Comparison of ENCODE assay signal across 12 cellular contexts in the genomic region with DNA sequence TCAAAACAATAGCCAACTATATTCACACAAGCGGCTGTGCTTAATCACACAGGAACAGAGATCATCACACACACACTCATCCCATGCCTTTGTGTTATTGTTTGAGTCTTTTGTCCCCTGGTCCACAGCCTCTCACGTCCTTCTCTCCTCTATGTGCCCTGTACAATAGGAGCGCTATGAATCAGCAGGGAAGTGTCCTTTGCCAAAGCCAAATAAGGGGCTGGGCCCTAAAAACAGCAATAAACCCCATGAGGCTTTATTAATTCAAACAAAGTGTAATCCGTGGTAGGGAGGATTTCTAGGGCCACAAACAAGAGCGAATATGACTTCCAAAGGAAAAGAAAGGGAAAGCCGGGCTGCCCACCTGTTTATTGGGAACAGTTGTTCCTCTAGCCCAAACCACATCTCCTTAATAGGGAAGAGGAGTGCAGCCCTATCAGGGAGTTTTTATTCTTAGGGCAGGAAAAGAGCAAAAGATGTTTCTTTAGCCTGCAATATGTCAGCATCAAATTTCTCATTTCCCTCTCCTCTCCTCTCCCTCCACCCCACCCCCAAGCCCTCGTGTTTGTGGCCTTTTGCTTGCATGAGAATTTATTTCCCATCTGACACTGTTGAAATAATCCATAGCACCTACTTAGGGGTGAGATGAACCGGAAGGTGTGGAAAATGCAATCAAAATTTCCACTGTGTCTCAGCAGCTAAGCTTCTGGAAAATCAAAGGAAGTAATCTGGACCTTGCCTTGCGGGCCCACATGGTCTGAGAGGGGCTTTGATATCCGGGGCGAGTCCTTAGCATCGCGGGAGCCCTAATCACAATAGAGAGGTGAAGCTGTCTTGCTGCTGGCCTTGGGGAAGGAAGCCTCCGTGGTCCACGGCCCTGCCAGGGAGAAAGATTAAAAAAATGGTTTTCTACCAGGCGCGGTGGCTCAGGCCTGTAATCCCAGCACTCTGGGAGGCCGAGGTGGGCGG. TPM values are rescaled to one million over a fixed set of nuclear protein-coding genes. Genes with fewer than 3 reads are reported as not detected.
DNase-seq lines count a peak whose midpoint lies in the region; FAIRE-seq and TF ChIP-seq lines count a peak whose summit lies in the region.
"Had no signal": no experiment of that assay in that cellular context is flagged by ENCODE, and none has a peak within 500 bp of the region (broad histone marks: within the 10 kb centered on the region; RNA-seq: fewer than 3 reads in every experiment).

No MANE protein-coding gene starts in this region.

- no peaks in the 10 kb centered on the region for H3K36me3 Mint-ChIP-seq in chondrocyte (ENCODE audit: low read depth)

- H3K27ac ChIP-seq in colonic mucosa, result no peak overlapping the region
- H3K27ac ChIP-seq: lower lobe of right lung had no signal

- H3K36me3 ChIP-seq in colonic mucosa, result no peaks in the 10 kb centered on the region
- H3K36me3 ChIP-seq: lower lobe of right lung, Peyer's patch had no signal

- TF ChIP-seq CTCF in astrocyte of the spinal cord (IDR thresholded peaks at IDR 0.05; ENCODE audit: low read depth, low read length) (no peak), chondrocyte (IDR thresholded peaks at IDR 0.05) (no peak), colonic mucosa (IDR thresholded peaks at IDR 0.05) (no peak)

- intact Hi-C loops in colonic mucosa (cut with DNase I), result no loop called here

- H3K9me3 ChIP-seq in colonic mucosa, result no peaks in the 10 kb centered on the region
- H3K9me3 ChIP-seq: lower lobe of right lung, Peyer's patch had no signal

- no peak overlapping the region for H3K27ac Mint-ChIP-seq in chondrocyte (ENCODE audit: unreplicated experiment)

- no peak for FAIRE-seq in GM12891 (lab: Jason Lieb, UNC)
- FAIRE-seq: GM18507 had no signal

- peaks cover 3% of the 10 kb centered on the region for H3K27me3 Mint-ChIP-seq in chondrocyte (ENCODE audit: low read depth)

- H3K27me3 ChIP-seq in colonic mucosa, result no peaks in the 10 kb centered on the region
- H3K27me3 ChIP-seq: Peyer's patch had no signal

- DNase-seq in NCI-H2029 (lab: John Stamatoyannopoulos, UW) (peak; percentile 13), NCI-H2029 treated with DMSO at 0.1 percent for 48 hours (lab: John Stamatoyannopoulos, UW) (no peak), astrocyte of the spinal cord (ENCODE audit: low read depth, low spot score) (peak; percentile 18), left kidney (ENCODE audit: low read depth, low spot score) (peak; percentile 40), superior temporal gyrus (ENCODE audit: extremely low spot score) (peak; percentile 96), chondrocyte (ENCODE audit: low spot score) (no peak), GM12891 (ENCODE audit: insufficient read length, low spot score) (no peak), colonic mucosa (no peak)
- DNase-seq: central memory CD4-positive, alpha-beta T cell; lower lobe of right lung had no signal

- no peak overlapping the region for H3K9ac ChIP-seq in colonic mucosa (ENCODE audit: low read depth in 2 of 2, low read length in 2 of 2)

- H3K4me3 ChIP-seq in astrocyte of the spinal cord (ENCODE audit: low read depth, low read length) (no peak overlapping the region), colonic mucosa (no peak overlapping the region)
- H3K4me3 ChIP-seq: lower lobe of right lung, Peyer's patch had no signal

- peaks cover 2% of the 10 kb centered on the region for H3K4me1 ChIP-seq in colonic mucosa
- H3K4me1 ChIP-seq: lower lobe of right lung had no signal

- TF ChIP-seq POLR2A in GM12891 (IDR thresholded peaks at IDR 0.05; ENCODE audit: low read depth, low read length), result no peak

- H3K4me1 Mint-ChIP-seq in chondrocyte (ENCODE audit: low read depth), result peaks cover 8% of the 10 kb centered on the region

- no peaks in the 10 kb centered on the region for H3K9me3 Mint-ChIP-seq in chondrocyte (ENCODE audit: low read depth)

- in situ Hi-C loops in astrocyte of the spinal cord (cut with HindIII; ENCODE audit: low sequenced_read_pairs), result no loop called here

- H3K4me3 Mint-ChIP-seq in chondrocyte (ENCODE audit: unreplicated experiment), result no peak overlapping the region

TF ChIP-seq in GM12891, 5 proteins besides CTCF, POLR2A, EP300 and RAD21:
- TF ChIP-seq TAF1 (IDR thresholded peaks at IDR 0.05; ENCODE audit: low read depth, low read length), result no peak
- no peak for TF ChIP-seq POU2F2 (IDR thresholded peaks at IDR 0.05; ENCODE audit: low read depth, low read length)
- no peak for TF ChIP-seq POLR2AphosphoS5 (IDR thresholded peaks at IDR 0.05; ENCODE audit: low read depth, low read length)
- no peak for TF ChIP-seq PAX5 (IDR thresholded peaks at IDR 0.05; ENCODE audit: insufficient read depth, low read length, severe bottlenecking)
- TF ChIP-seq SPI1 (IDR thresholded peaks at IDR 0.05; ENCODE audit: low read depth, low read length), result no peak

RNA-seq across cellular contexts. Expression of gene ITPKB, which starts 45.3 kb away (rescaled TPM):
- total RNA-seq in chondrocyte (13.3 to 13.7 TPM (median 13.4 TPM) in 3 replicates), colonic mucosa (10 to 100 TPM; 11.6 to 16.9 TPM)
- polyA plus RNA-seq in GM12891 (2012; ENCODE audit: low read depth, missing spikeins), result 15.8 TPM

Comparison
In these comparisons a context has a peak if more than half of its experiments do, and no peak if none do; other contexts are left out.
1. DNase-seq: peak in NCI-H2029 (single experiment), astrocyte of the spinal cord (single experiment), left kidney (single experiment) and superior temporal gyrus (single experiment); none in NCI-H2029 treated with DMSO at 0.1 percent for 48 hours (single experiment), chondrocyte (single experiment), GM12891 (single experiment) and colonic mucosa (single experiment).